ENCODE assay signal across 13 cellular contexts in genomic region chr11:10067629-10068300, GRCh38.
DNase-seq lines count a peak whose midpoint lies in the region; ATAC-seq and TF ChIP-seq lines count a peak whose summit lies in the region.
"Had no signal": no experiment of that assay in that cellular context is flagged by ENCODE, and none has a peak within 500 bp of the region (broad histone marks: within the 10 kb centered on the region; RNA-seq: fewer than 3 reads in every experiment).

No MANE protein-coding gene starts in this region.

- no peak overlapping the region for H2AFZ ChIP-seq in GM23338
- no peak overlapping the region for H2AFZ ChIP-seq in mesenchymal stem cell (ENCODE audit: low read depth, low read length)

- H3K27me3 ChIP-seq in GM23338 (ENCODE audit: insufficient read depth) (no peaks in the 10 kb centered on the region), HUES64 (ENCODE audit: insufficient read depth, low read length) (no peaks in the 10 kb centered on the region), mesenchymal stem cell (ENCODE audit: control insufficient read depth in 1 of 2, insufficient read depth in 1 of 2, low read length in 2 of 2) (no peaks in the 10 kb centered on the region)

- H3K23ac ChIP-seq in mesenchymal stem cell (ENCODE audit: low read length in 2 of 2), result no peak overlapping the region

- no peaks in the 10 kb centered on the region for H3K36me3 ChIP-seq in GM23338 (ENCODE audit: insufficient read depth)
- no peaks in the 10 kb centered on the region for H3K36me3 ChIP-seq in HUES64 (ENCODE audit: insufficient read depth, low read length)
- no peaks in the 10 kb centered on the region for H3K36me3 ChIP-seq in mesenchymal stem cell (ENCODE audit: control insufficient read depth in 1 of 2, insufficient read depth in 2 of 2, low read depth in 1 of 2, low read length in 2 of 2)

- no peak overlapping the region for H2AK5ac ChIP-seq in mesenchymal stem cell (ENCODE audit: low read length, severe bottlenecking)

- 63% methylated on average over 3 of the region's 3 CpGs for WGBS in HUES64
- WGBS in mesenchymal stem cell, result 84% methylated on average over 3 of the region's 3 CpGs

- TF ChIP-seq CTCF in GM23338 (conservative IDR thresholded peaks at IDR 0.05; ENCODE audit: low read depth in 2 of 2), result no peak
- no peak for TF ChIP-seq CTCF in WTC11 (IDR thresholded peaks at IDR 0.05)
- TF ChIP-seq CTCF in neural crest cell (conservative IDR thresholded peaks at IDR 0.05), result no peak

- no peaks in the 10 kb centered on the region for H3K9me2 ChIP-seq in GM23338 (ENCODE audit: insufficient read depth)

- H3K36me3 Mint-ChIP-seq in GM23338 (ENCODE audit: low read depth), result peaks cover 20% of the 10 kb centered on the region; the same call in 2 of the 3 replicates
- H3K36me3 Mint-ChIP-seq in WTC11, result peaks cover 13% of the 10 kb centered on the region; the same call in 1 of the 2 replicates
- H3K36me3 Mint-ChIP-seq in neural crest cell (ENCODE audit: low read depth), result peaks cover 9% of the 10 kb centered on the region

- no peak overlapping the region for H2BK15ac ChIP-seq in mesenchymal stem cell (ENCODE audit: low read depth, poor library complexity, severe bottlenecking)

- H3K4me3 ChIP-seq in GM23338 (no peak overlapping the region), HUES64 (ENCODE audit: low read length) (no peak overlapping the region), mesenchymal stem cell (ENCODE audit: insufficient read depth in 1 of 2, low read depth in 1 of 2, low read length in 2 of 2) (no peak overlapping the region)

- DNase-seq in GM23338 (ENCODE audit: low spot score) (peak; percentile 23), WTC11 (ENCODE audit: low spot score) (no peak), neural crest cell (ENCODE audit: low read depth, low spot score) (no peak), mesenchymal stem cell (no peak), G401 (ENCODE audit: low spot score) (no peak)
- DNase-seq: CD8-positive, alpha-beta memory T cell; GOT3; NCI-H1048; NCI-H146; NCI-H2107; NCI-H345 had no signal

- no peaks in the 10 kb centered on the region for H3F3A ChIP-seq in GM23338 (replicated peaks; ENCODE audit: low read depth)

- ATAC-seq in GM23338 (peak; percentile 78), WTC11 (peak; percentile 60), HG02981 (IDR thresholded peaks at IDR 0.05; ENCODE audit: unreplicated experiment) (no peak)

- CTCF ChIA-PET in WTC11 (lab: Charles Lee), result interaction anchor here (1.5 to 2.0 kb wide), 2 partner anchors 9 to 93 kb away, joined by 3 to 12 read pairs; no protein-coding TSS in a partner anchor

- no peak overlapping the region for H3K14ac ChIP-seq in mesenchymal stem cell (ENCODE audit: low read length in 2 of 2)

- H3K9ac ChIP-seq in HUES64 (ENCODE audit: low read depth, low read length) (no peak overlapping the region), mesenchymal stem cell (ENCODE audit: low read length) (no peak overlapping the region)

- H3K4me2 ChIP-seq in GM23338 (no peak overlapping the region), mesenchymal stem cell (ENCODE audit: low read length, poor library complexity, severe bottlenecking) (no peak overlapping the region)

- H2BK12ac ChIP-seq in mesenchymal stem cell (ENCODE audit: low read length in 2 of 2), result no peak overlapping the region

- H3K9me3 Mint-ChIP-seq in GM23338 (peaks cover 15% of the 10 kb centered on the region), WTC11 (peaks cover 17% of the 10 kb centered on the region), neural crest cell (peaks cover 10% of the 10 kb centered on the region)

- no peak overlapping the region for H2BK120ac ChIP-seq in mesenchymal stem cell (ENCODE audit: low read depth, low read length)

- peaks cover 24% of the 10 kb centered on the region for H3K79me2 ChIP-seq in GM23338 (replicated peaks; ENCODE audit: insufficient read depth)

- H4K20me1 ChIP-seq in GM23338 (replicated peaks; ENCODE audit: insufficient read depth), result no peaks in the 10 kb centered on the region

- POLR2A ChIA-PET in WTC11 (lab: Charles Lee), result no interaction called here

- no peak overlapping the region for H4K8ac ChIP-seq in mesenchymal stem cell (ENCODE audit: low read length)

- H3K27ac ChIP-seq in GM23338 (ENCODE audit: low read depth) (peak overlapping the region; percentile 64), HUES64 (ENCODE audit: low read depth, low read length) (peak overlapping the region; percentile 56), mesenchymal stem cell (ENCODE audit: low read length, poor library complexity, severe bottlenecking) (no peak overlapping the region)

- in situ Hi-C loops in G401 (cut with HindIII; ENCODE audit: low sequenced_read_pairs), result no loop called here

- no peak overlapping the region for H3K18ac ChIP-seq in mesenchymal stem cell (ENCODE audit: low read depth in 1 of 2, low read length in 2 of 2)

- H2BK5ac ChIP-seq in mesenchymal stem cell (ENCODE audit: low read depth, low read length, poor library complexity, severe bottlenecking), result no peak overlapping the region

- H3K27ac Mint-ChIP-seq in GM23338 (peak overlapping the region; percentile 63), WTC11 (peak overlapping the region; percentile 77; the same call in 1 of the 2 replicates), neural crest cell (ENCODE audit: unreplicated experiment) (peak overlapping the region; percentile 31)

- H3K4me1 ChIP-seq in GM23338 (ENCODE audit: insufficient read depth) (peaks cover 25% of the 10 kb centered on the region), HUES64 (ENCODE audit: insufficient read depth, low read length) (peaks cover 32% of the 10 kb centered on the region), mesenchymal stem cell (ENCODE audit: control insufficient read depth, insufficient read depth, low read depth, low read length) (no peaks in the 10 kb centered on the region)

- H3K9me3 ChIP-seq in HUES64 (ENCODE audit: insufficient read depth, low read depth, low read length) (peaks cover 3% of the 10 kb centered on the region; the same call in 1 of the 2 replicates), mesenchymal stem cell (ENCODE audit: control insufficient read depth, low read length) (peaks cover 3% of the 10 kb centered on the region)

- no peak overlapping the region for H4K91ac ChIP-seq in mesenchymal stem cell (ENCODE audit: low read length)

- H3K4ac ChIP-seq in mesenchymal stem cell (ENCODE audit: low read depth in 1 of 2, low read length in 2 of 2), result no peak overlapping the region

- peaks cover 33% of the 10 kb centered on the region for H3K4me1 Mint-ChIP-seq in GM23338
- H3K4me1 Mint-ChIP-seq in WTC11, result peaks cover 28% of the 10 kb centered on the region
- H3K4me1 Mint-ChIP-seq in neural crest cell, result no peaks in the 10 kb centered on the region

- H3K79me1 ChIP-seq in mesenchymal stem cell (replicated peaks; ENCODE audit: low read length, poor library complexity, severe bottlenecking), result peaks cover 5% of the 10 kb centered on the region

- H3K4me3 Mint-ChIP-seq in GM23338 (no peak overlapping the region), WTC11 (no peak overlapping the region), neural crest cell (no peak overlapping the region)
- H3K4me3 Mint-ChIP-seq: CD8-positive, alpha-beta memory T cell had no signal

- no peaks in the 10 kb centered on the region for H3K27me3 Mint-ChIP-seq in GM23338 (ENCODE audit: insufficient read depth, low read depth, poor library complexity)
- H3K27me3 Mint-ChIP-seq in WTC11 (ENCODE audit: low read depth), result no peaks in the 10 kb centered on the region
- H3K27me3 Mint-ChIP-seq in neural crest cell (ENCODE audit: low read depth), result no peaks in the 10 kb centered on the region
- H3K27me3 Mint-ChIP-seq: CD8-positive, alpha-beta memory T cell had no signal

TF ChIP-seq in GM23338, 12 proteins besides CTCF, POLR2A, EP300 and RAD21 (continues in another document):
- TF ChIP-seq EZH2 (IDR thresholded peaks at IDR 0.05; ENCODE audit: low read depth, unreplicated experiment) (no peak), ZNF114 (CRISPR knock-in tag; IDR thresholded peaks at IDR 0.05) (no peak), ZNF331 (CRISPR knock-in tag; IDR thresholded peaks at IDR 0.05; ENCODE audit: low read depth) (no peak), JUNB (IDR thresholded peaks at IDR 0.05; ENCODE audit: unreplicated experiment) (no peak), STAT1 (IDR thresholded peaks at IDR 0.05; ENCODE audit: unreplicated experiment) (no peak), CREB1 (CRISPR knock-in tag; IDR thresholded peaks at IDR 0.05; ENCODE audit: low read depth) (no peak)

TF ChIP-seq in WTC11, 78 proteins besides CTCF, POLR2A, EP300 and RAD21 (continues in another document):
- TF ChIP-seq ZNF512 (CRISPR knock-in tag; IDR thresholded peaks at IDR 0.05; ENCODE audit: borderline replicate concordance), result no peak
- TF ChIP-seq CBFB (CRISPR knock-in tag; IDR thresholded peaks at IDR 0.05; ENCODE audit: low read depth), result no peak
